Comparison of ENCODE assay signal across 24 cellular contexts in the genomic region with DNA sequence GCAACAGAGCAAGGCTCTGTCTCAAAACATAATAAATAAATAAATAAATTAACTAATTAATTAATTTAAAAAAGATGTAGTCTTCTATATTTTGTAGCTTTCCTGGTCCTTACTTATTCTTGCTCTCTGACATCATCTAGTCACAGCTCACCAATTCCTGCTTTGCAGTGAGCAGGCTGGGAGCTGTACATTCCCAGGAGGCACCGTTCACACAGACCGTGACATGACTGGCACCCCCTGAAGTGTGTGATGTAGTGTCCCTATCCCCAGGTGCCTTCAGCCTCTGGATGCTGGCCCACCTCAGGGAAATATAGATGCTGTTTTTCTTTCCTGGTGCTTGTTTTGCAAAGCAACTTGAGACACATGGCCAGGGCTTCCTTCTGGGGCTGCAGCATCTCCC.
"Had no signal": no experiment of that assay in that cellular context is flagged by ENCODE, and none has a peak within 500 bp of the region (broad histone marks: within the 10 kb centered on the region; RNA-seq: fewer than 3 reads in every experiment).

No MANE protein-coding gene starts in this region.

- ATAC-seq: esophagus mucosa, gastroesophageal sphincter, heart right ventricle, left colon had no signal

- H3K27me3 ChIP-seq: ascending aorta, breast epithelium, gastroesophageal sphincter, heart right ventricle, right atrium auricular region, testis had no signal

- DNase-seq: activated CD4-positive, alpha-beta T cell treated with anti-CD3 and anti-CD28 coated beads for 1 hour; activated CD8-positive, alpha-beta memory T cell treated with anti-CD3 and anti-CD28 coated beads for 24 hours; activated CD8-positive, alpha-beta memory T cell treated with anti-CD3 and anti-CD28 coated beads, Interleukin-2, amount 50 U/mL, for 48 hours; activated effector memory CD4-positive, alpha-beta T cell treated with Interleukin-2 at 50 U/mL for 16 hours; activated naive CD4-positive, alpha-beta T cell treated with anti-CD3 and anti-CD28 coated beads, Interleukin-2, amount 50 U/mL, for 16 hours; activated T-cell treated with anti-CD3 and anti-CD28 coated beads, Interleukin-2, amount 50 U/mL, for 48 hours; cortex of kidney; effector CD4-positive, alpha-beta T cell; heart right ventricle; left colon; midbrain; occipital lobe; SW 1271; T-helper 2 cell; testis; WERI-Rb-1 had no signal

- H3K27ac Mint-ChIP-seq: progenitor cell of endocrine pancreas had no signal

- H3K27ac ChIP-seq: ascending aorta, breast epithelium, gastroesophageal sphincter, right atrium auricular region, skin epidermis, testis, WERI-Rb-1 had no signal

- H3K9me3 ChIP-seq: ascending aorta, breast epithelium, gastroesophageal sphincter, heart right ventricle, right atrium auricular region, testis had no signal

- H3K4me3 ChIP-seq: ascending aorta, breast epithelium, gastroesophageal sphincter, heart right ventricle, lung, right atrium auricular region, skin epidermis, testis had no signal

- H3K36me3 ChIP-seq: ascending aorta, breast epithelium, gastroesophageal sphincter, heart right ventricle, right atrium auricular region, WERI-Rb-1 had no signal
